16 cellular contexts compared by ENCODE assay signal in the genomic region with DNA sequence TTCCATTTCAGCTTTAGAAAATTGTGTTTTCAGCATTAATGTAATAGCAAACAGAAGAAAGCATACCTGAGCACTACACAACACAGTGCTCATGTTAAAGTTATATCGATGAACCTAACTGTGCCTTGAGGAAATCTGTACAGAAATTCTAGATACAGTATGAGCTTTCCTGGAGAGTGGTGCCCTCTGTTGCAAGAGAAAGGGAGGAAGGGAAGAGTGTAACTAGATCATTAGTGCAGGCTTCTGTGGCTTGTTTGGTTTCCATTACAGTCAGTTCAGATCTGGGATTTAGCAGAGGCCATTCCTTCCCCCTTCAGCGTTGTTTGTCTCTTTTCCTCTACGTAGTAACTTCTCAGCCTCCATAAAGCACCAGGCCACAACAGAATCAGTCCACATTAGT.
A peak's percentile ranks its signal among the peaks of the same experiment; 100 is the strongest.
DNase-seq lines count a peak whose midpoint lies in the region; ATAC-seq and TF ChIP-seq lines count a peak whose summit lies in the region.
"Had no signal": no experiment of that assay in that cellular context is flagged by ENCODE, and none has a peak within 500 bp of the region (broad histone marks: within the 10 kb centered on the region; RNA-seq: fewer than 3 reads in every experiment).

No MANE protein-coding gene starts in this region.

- H3K4me1 Mint-ChIP-seq in activated CD4-positive, alpha-beta memory T cell treated with anti-CD3 and anti-CD28 coated beads, Interleukin-2, amount 10 ng/mL, durations not matched to agents 7 days and 5 days: no peaks in the 10 kb centered on the region

- peak; percentile 49 for TF ChIP-seq CTCF in choroid plexus epithelial cell (conservative IDR thresholded peaks at IDR 0.05; ENCODE audit: low read depth, low read length)
- peak; percentile 47 for TF ChIP-seq CTCF in parathyroid adenoma (IDR thresholded peaks at IDR 0.05)

- no peaks in the 10 kb centered on the region for H3K36me3 Mint-ChIP-seq in activated CD4-positive, alpha-beta memory T cell treated with anti-CD3 and anti-CD28 coated beads, Interleukin-2, amount 10 ng/mL, durations not matched to agents 7 days and 5 days (ENCODE audit: low read depth)
- H3K36me3 Mint-ChIP-seq: activated CD4-positive, alpha-beta memory T cell treated with anti-CD3 and anti-CD28 coated beads for 36 hours had no signal

- ATAC-seq in GM21526 (IDR thresholded peaks at IDR 0.05; ENCODE audit: low FRiP score, unreplicated experiment): no peak

- DNase-seq in NCI-H1092 treated with DMSO at 0.1 percent for 48 hours (lab: John Stamatoyannopoulos, UW) (peak; percentile 19), NCI-H1092 (lab: John Stamatoyannopoulos, UW) (no peak), NCI-H82 (lab: John Stamatoyannopoulos, UW) (peak; percentile 37), choroid plexus epithelial cell (ENCODE audit: low read depth) (peak; percentile 41)
- DNase-seq in activated CD4-positive, alpha-beta memory T cell treated with anti-CD3 and anti-CD28 coated beads, Interleukin-2, amount 10 ng/mL, durations not matched to agents 7 days and 5 days: no peak
- DNase-seq in stimulated activated CD4-positive, alpha-beta T cell treated with anti-CD3 and anti-CD28 coated beads, Interleukin-1b, Interleukin-23, amount 100 ng/mL, for 48 hours: no peak
- DNase-seq: 8988T; activated CD4-positive, alpha-beta memory T cell treated with anti-CD3 and anti-CD28 coated beads for 36 hours; activated effector memory CD4-positive, alpha-beta T cell treated with Interleukin-2 at 50 U/mL for 16 hours; NCI-H2171; PC-9 had no signal

- H3K4me3 ChIP-seq in choroid plexus epithelial cell (ENCODE audit: low read depth, low read length) (no peak overlapping the region), parathyroid adenoma (ENCODE audit: low read depth, low read length) (no peak overlapping the region)
- H3K4me3 ChIP-seq: PC-9, tibial nerve had no signal

- no peaks in the 10 kb centered on the region for H3K79me2 ChIP-seq in parathyroid adenoma

- CTCF ChIA-PET in activated CD4-positive, alpha-beta memory T cell treated with anti-CD3 and anti-CD28 coated beads, Interleukin-2, amount 10 ng/mL, durations not matched to agents 7 days and 5 days (lab: Charles Lee): no interaction called here

- no peaks in the 10 kb centered on the region for H3K36me3 ChIP-seq in parathyroid adenoma (ENCODE audit: control insufficient read depth, insufficient read depth, low read length)
- H3K36me3 ChIP-seq: neutrophil, tibial nerve had no signal

- H2AFZ ChIP-seq in parathyroid adenoma: peak overlapping the region; percentile 71
- H2AFZ ChIP-seq: PC-9 had no signal

- peaks cover 6% of the 10 kb centered on the region for H3K4me1 ChIP-seq in parathyroid adenoma
- H3K4me1 ChIP-seq: tibial nerve had no signal

- no peak overlapping the region for H3K4me3 Mint-ChIP-seq in activated CD4-positive, alpha-beta memory T cell treated with anti-CD3 and anti-CD28 coated beads, Interleukin-2, amount 10 ng/mL, durations not matched to agents 7 days and 5 days
- H3K4me3 Mint-ChIP-seq: activated CD4-positive, alpha-beta memory T cell treated with anti-CD3 and anti-CD28 coated beads for 36 hours; T-helper 2 cell treated with Interferon-gamma antibody and Interleukin-4, amounts not matched to agents 5 μg/mL and 100 μg/mL, for 36 hours had no signal

- POLR2A ChIA-PET in activated CD4-positive, alpha-beta memory T cell treated with anti-CD3 and anti-CD28 coated beads, Interleukin-2, amount 10 ng/mL, durations not matched to agents 7 days and 5 days (lab: Charles Lee): no interaction called here

- no peak overlapping the region for H3K9ac ChIP-seq in parathyroid adenoma

- H3K4me2 ChIP-seq in parathyroid adenoma (ENCODE audit: low read length): no peak overlapping the region
- H3K4me2 ChIP-seq: PC-9 had no signal

- no peak overlapping the region for H3K27ac Mint-ChIP-seq in activated CD4-positive, alpha-beta memory T cell treated with anti-CD3 and anti-CD28 coated beads, Interleukin-2, amount 10 ng/mL, durations not matched to agents 7 days and 5 days
- H3K27ac Mint-ChIP-seq: activated CD4-positive, alpha-beta memory T cell treated with anti-CD3 and anti-CD28 coated beads for 36 hours; T-helper 2 cell treated with Interferon-gamma antibody and Interleukin-4, amounts not matched to agents 5 μg/mL and 100 μg/mL, for 36 hours had no signal

- no peaks in the 10 kb centered on the region for H3K27me3 ChIP-seq in parathyroid adenoma (ENCODE audit: control insufficient read depth, insufficient read depth, low read length)
- H3K27me3 ChIP-seq: neutrophil, tibial nerve had no signal

- H3K9me3 ChIP-seq in parathyroid adenoma (ENCODE audit: control insufficient read depth, low read length): no peaks in the 10 kb centered on the region
- H3K9me3 ChIP-seq: neutrophil, tibial nerve had no signal

- H3K27me3 Mint-ChIP-seq in activated CD4-positive, alpha-beta memory T cell treated with anti-CD3 and anti-CD28 coated beads, Interleukin-2, amount 10 ng/mL, durations not matched to agents 7 days and 5 days: peaks cover 3% of the 10 kb centered on the region
- H3K27me3 Mint-ChIP-seq: activated CD4-positive, alpha-beta memory T cell treated with anti-CD3 and anti-CD28 coated beads for 36 hours had no signal

- no peak overlapping the region for H3K27ac ChIP-seq in parathyroid adenoma
- H3K27ac ChIP-seq: neutrophil, PC-9, tibial nerve had no signal

- H3K9me3 Mint-ChIP-seq in activated CD4-positive, alpha-beta memory T cell treated with anti-CD3 and anti-CD28 coated beads, Interleukin-2, amount 10 ng/mL, durations not matched to agents 7 days and 5 days: no peaks in the 10 kb centered on the region
- H3K9me3 Mint-ChIP-seq: activated CD4-positive, alpha-beta memory T cell treated with anti-CD3 and anti-CD28 coated beads for 36 hours; T-helper 2 cell treated with Interferon-gamma antibody and Interleukin-4, amounts not matched to agents 5 μg/mL and 100 μg/mL, for 36 hours had no signal

Comparison
In these comparisons a context has a peak if more than half of its experiments do, and no peak if none do; other contexts are left out.
1. DNase-seq: peak in NCI-H1092 treated with DMSO at 0.1 percent for 48 hours (single experiment), NCI-H82 (single experiment) and choroid plexus epithelial cell (single experiment); none in NCI-H1092 (single experiment), activated CD4-positive, alpha-beta memory T cell treated with anti-CD3 and anti-CD28 coated beads, Interleukin-2, amount 10 ng/mL, durations not matched to agents 7 days and 5 days (single experiment) and stimulated activated CD4-positive, alpha-beta T cell treated with anti-CD3 and anti-CD28 coated beads, Interleukin-1b, Interleukin-23, amount 100 ng/mL, for 48 hours (single experiment).